In genomic region chr1:117616356-117616755, GRCh38 we compare ENCODE assay signal across 17 cellular contexts. TPM values are rescaled to one million over a fixed set of nuclear protein-coding genes. Genes with fewer than 3 reads are reported as not detected.
A peak's percentile ranks its signal among the peaks of the same experiment; 100 is the strongest.
DNase-seq lines count a peak whose midpoint lies in the region; ATAC-seq, FAIRE-seq and TF ChIP-seq lines count a peak whose summit lies in the region.
"Had no signal": no experiment of that assay in that cellular context is flagged by ENCODE, and none has a peak within 500 bp of the region (broad histone marks: within the 10 kb centered on the region; RNA-seq: fewer than 3 reads in every experiment).

No MANE protein-coding gene starts in this region.

- no peaks in the 10 kb centered on the region for H3K27me3 ChIP-seq in DND-41 (ENCODE audit: insufficient read depth, low read length, poor library complexity)
- no peaks in the 10 kb centered on the region for H3K27me3 ChIP-seq in PC-9 (ENCODE audit: insufficient read depth, low read depth)
- H3K27me3 ChIP-seq in HepG2 (ENCODE audit: control insufficient read depth in 1 of 2, insufficient read depth in 2 of 2, low read length in 2 of 2) = no peaks in the 10 kb centered on the region
- H3K27me3 ChIP-seq: BLaER1 treated with 17β-estradiol and CSF1 and Interleukin-3, amounts not matched to agents 10 nM and 100 nM; tibial artery had no signal

- H3K9ac ChIP-seq in DND-41 (ENCODE audit: low read depth, low read length) (peak overlapping the region; percentile 53), HepG2 (ENCODE audit: insufficient read depth, low read depth, low read length) (no peak overlapping the region)
- H3K9ac ChIP-seq: BLaER1 treated with 17β-estradiol and CSF1 and Interleukin-3, amounts not matched to agents 10 nM and 100 nM had no signal

- peaks cover 82 to 100% (median 94%) of the 10 kb centered on the region in 3 donors for H3K4me1 Mint-ChIP-seq in naive B cell

- H3K4me3 Mint-ChIP-seq in naive B cell = peak overlapping the region in 7 of 8 donors; percentile 18 to 80 (median 64)
- H3K4me3 Mint-ChIP-seq: HFFc6, WTC11 had no signal

- no peak for TF ChIP-seq EP300 in HepG2 (IDR thresholded peaks at IDR 0.05; ENCODE audit: low read depth in 2 of 2, low read length in 2 of 2)
- TF ChIP-seq EP300 in HepG2 (CRISPR knock-in tag; IDR thresholded peaks at IDR 0.05; ENCODE audit: borderline replicate concordance) = no peak

- intact Hi-C loops in OCI-LY7 (cut with micrococcal nuclease; ENCODE audit: unreplicated experiment) (no loop called here), PC-9 (cut with micrococcal nuclease; ENCODE audit: unreplicated experiment) (loop anchor here (10.0 kb wide), 1 partner anchor 268 kb away; no protein-coding TSS in a partner anchor), HepG2 (cut with micrococcal nuclease; ENCODE audit: unreplicated experiment) (no loop called here)

- FAIRE-seq in HepG2 (lab: Jason Lieb, UNC) = no peak

- ATAC-seq in DND-41 (ENCODE audit: insufficient read depth, low read depth) (no peak), naive B cell (ENCODE audit: low read depth in 2 of 2) (no peak), HepG2 (no peak)
- ATAC-seq: left cardiac atrium, WTC11 had no signal

- TF ChIP-seq RAD21 in HepG2 (CRISPR knock-in tag; IDR thresholded peaks at IDR 0.05) = no peak

- peaks cover 43% of the 10 kb centered on the region for H4K20me1 ChIP-seq in DND-41 (ENCODE audit: insufficient read depth, low read length)
- H4K20me1 ChIP-seq in OCI-LY7 (ENCODE audit: insufficient read depth, low read length) = peaks cover 4% of the 10 kb centered on the region; the same call in 1 of the 2 replicates
- no peaks in the 10 kb centered on the region for H4K20me1 ChIP-seq in PC-9 (ENCODE audit: insufficient read depth)
- no peaks in the 10 kb centered on the region for H4K20me1 ChIP-seq in HepG2 (ENCODE audit: insufficient read depth, low read length)
- H4K20me1 ChIP-seq: BLaER1 treated with 17β-estradiol and CSF1 and Interleukin-3, amounts not matched to agents 10 nM and 100 nM had no signal

- H3K27ac Mint-ChIP-seq in naive B cell = peak overlapping the region; percentile 61 to 100 (median 94)
- H3K27ac Mint-ChIP-seq: HFFc6, WTC11 had no signal

- no peaks in the 10 kb centered on the region for H3K27me3 Mint-ChIP-seq in naive B cell

- H2AFZ ChIP-seq in DND-41 (ENCODE audit: low read depth, low read length) (no peak overlapping the region), OCI-LY7 (ENCODE audit: low read length) (no peak overlapping the region), PC-9 (no peak overlapping the region), HepG2 (ENCODE audit: low read length) (no peak overlapping the region)

- BruUV-seq in OCI-LY7 (replicated peaks; lab: Mats Ljungman, UMichigan) (no TSS peak), PC-9 (replicated peaks; lab: Mats Ljungman, UMichigan) (no TSS peak), HepG2 (replicated peaks; lab: Mats Ljungman, UMichigan) (no TSS peak)

- DNase-seq in DND-41 (peak; percentile 32), LoVo (ENCODE audit: low spot score) (peak; percentile 4), OCI-LY7 (ENCODE audit: low spot score) (no peak), naive B cell (no peak), PC-9 (no peak), NK-92 (lab: John Stamatoyannopoulos, UW; ENCODE audit: unreplicated experiment) (no peak), HepG2 (ENCODE audit: low spot score) (no peak)
- DNase-seq: activated gamma-delta T cell; amygdala; HFFc6; left cardiac atrium; NCI-H524 treated with DMSO at 0.1 percent for 48 hours; SHP77; stimulated activated CD4-positive, alpha-beta T cell treated with anti-CD3 and anti-CD28 coated beads, Interleukin-4, amount 100 ng/mL, for 4 hours; tibial artery had no signal

- no peaks in the 10 kb centered on the region for H3K9me3 ChIP-seq in DND-41 (ENCODE audit: insufficient read depth, low read length, severe bottlenecking)
- no peaks in the 10 kb centered on the region for H3K9me3 ChIP-seq in OCI-LY7 (ENCODE audit: low read length)
- H3K9me3 ChIP-seq in PC-9 (ENCODE audit: insufficient read depth, low read depth) = no peaks in the 10 kb centered on the region
- no peaks in the 10 kb centered on the region for H3K9me3 ChIP-seq in HepG2 (ENCODE audit: low read length)
- H3K9me3 ChIP-seq: BLaER1 treated with 17β-estradiol and CSF1 and Interleukin-3, amounts not matched to agents 10 nM and 100 nM; tibial artery had no signal

- POLR2A ChIA-PET in OCI-LY7 (lab: Charles Lee) = interaction anchor here (0.6 to 15.8 kb wide), 9 partner anchors 8 to 1350 kb away, joined by 3 to 281 read pairs (median 4); partner anchors contain the start of gene TENT5C
- POLR2A ChIA-PET in PC-9 (lab: Charles Lee; ENCODE audit: unreplicated experiment) = interaction anchor here (0.6 kb wide), 1 partner anchor 81 kb away, joined by 6 read pairs; no protein-coding TSS in a partner anchor
- POLR2A ChIA-PET in HepG2 (lab: Yijun Ruan, JAX) = no interaction called here

- TF ChIP-seq CTCF in DND-41 (IDR thresholded peaks at IDR 0.05; ENCODE audit: borderline replicate concordance, extremely low read depth, low read length, poor library complexity, severe bottlenecking) = no peak
- no peak for TF ChIP-seq CTCF in OCI-LY7 (conservative IDR thresholded peaks at IDR 0.05; ENCODE audit: low read length)
- TF ChIP-seq CTCF in PC-9 (conservative IDR thresholded peaks at IDR 0.05) = no peak
- TF ChIP-seq CTCF in HepG2 (CRISPR knock-in tag; IDR thresholded peaks at IDR 0.05) = no peak

- H3K4me2 ChIP-seq in DND-41 (ENCODE audit: insufficient read depth, low read length) = peak overlapping the region; percentile 88
- peak overlapping the region; percentile 55 for H3K4me2 ChIP-seq in OCI-LY7 (ENCODE audit: low read length)
- no peak overlapping the region for H3K4me2 ChIP-seq in PC-9
- no peak overlapping the region for H3K4me2 ChIP-seq in HepG2 (ENCODE audit: low read depth, low read length)

- H3K36me3 ChIP-seq in DND-41 (ENCODE audit: insufficient read depth, low read length) (peaks cover 54% of the 10 kb centered on the region), OCI-LY7 (ENCODE audit: insufficient read depth, low read length) (peaks cover 46% of the 10 kb centered on the region), PC-9 (ENCODE audit: low read depth) (no peaks in the 10 kb centered on the region), HepG2 (replicated peaks in 1 of 2; ENCODE audit: control insufficient read depth in 1 of 2, insufficient read depth in 2 of 2, low read length in 2 of 2) (no peaks in the 10 kb centered on the region)
- H3K36me3 ChIP-seq: BLaER1 treated with 17β-estradiol and CSF1 and Interleukin-3, amounts not matched to agents 10 nM and 100 nM; tibial artery had no signal

- CTCF ChIA-PET in OCI-LY7 (lab: Charles Lee; ENCODE audit: unreplicated experiment) = interaction anchor here (0.6 to 1.5 kb wide), 5 partner anchors 11 to 54 kb away, joined by 3 to 4 read pairs (median 3); no protein-coding TSS in a partner anchor
- CTCF ChIA-PET in PC-9 (lab: Charles Lee) = interaction anchor here (0.5 kb wide), 1 partner anchor 11 kb away, joined by 3 read pairs; no protein-coding TSS in a partner anchor
- CTCF ChIA-PET in HepG2 (lab: Yijun Ruan, JAX; ENCODE audit: low intra/inter-chr PET ratio, low total read pairs) = no interaction called here

- H3K79me2 ChIP-seq in DND-41 (ENCODE audit: insufficient read depth, low read length) (peaks cover 98% of the 10 kb centered on the region), OCI-LY7 (ENCODE audit: insufficient read depth, low read depth, low read length) (peaks cover 94% of the 10 kb centered on the region), PC-9 (ENCODE audit: low read depth) (no peaks in the 10 kb centered on the region), HepG2 (ENCODE audit: insufficient read depth, low read length) (no peaks in the 10 kb centered on the region)

- H3K9me2 ChIP-seq in OCI-LY7 (ENCODE audit: insufficient read depth, low read length) = no peaks in the 10 kb centered on the region
- H3K9me2 ChIP-seq in PC-9 (ENCODE audit: insufficient read depth) = no peaks in the 10 kb centered on the region; the same call in 1 of the 2 replicates

- 27% methylated on average over 3 of the region's 3 CpGs for WGBS in HepG2 (ENCODE audit: low lambda C conversion rate)

- peaks cover 0 to 13% (median 5%) of the 10 kb centered on the region in 7 donors for H3K9me3 Mint-ChIP-seq in naive B cell
- H3K9me3 Mint-ChIP-seq: HFFc6, WTC11 had no signal

- H3F3A ChIP-seq in PC-9 (ENCODE audit: insufficient read depth, low read depth) = 0 out of 2 replicates have a peak, but pooled peaks cover 3% of the 10 kb centered on the region

- peaks cover 90% of the 10 kb centered on the region for H3K4me1 ChIP-seq in DND-41 (ENCODE audit: insufficient read depth, low read length)
- peaks cover 78% of the 10 kb centered on the region for H3K4me1 ChIP-seq in OCI-LY7 (ENCODE audit: insufficient read depth, low read length, poor library complexity, severe bottlenecking)
- peaks cover 18% of the 10 kb centered on the region for H3K4me1 ChIP-seq in PC-9 (replicated peaks; ENCODE audit: insufficient read depth)
- no peaks in the 10 kb centered on the region for H3K4me1 ChIP-seq in HepG2 (ENCODE audit: insufficient read depth, low read length)

- H3K27ac ChIP-seq in DND-41 (ENCODE audit: low read length) (peak overlapping the region; percentile 92), OCI-LY7 (ENCODE audit: low read depth, low read length, poor library complexity, severe bottlenecking) (peak overlapping the region; percentile 3), PC-9 (no peak overlapping the region), HepG2 (ENCODE audit: extremely low read length, insufficient read depth, low read length) (no peak overlapping the region)
- H3K27ac ChIP-seq: BLaER1 treated with 17β-estradiol and CSF1 and Interleukin-3, amounts not matched to agents 10 nM and 100 nM; tibial artery had no signal

- H3K36me3 Mint-ChIP-seq in naive B cell = peaks cover 25 to 29% of the 10 kb centered on the region in 2 donors
- H3K36me3 Mint-ChIP-seq: WTC11 had no signal

- H3K4me3 ChIP-seq in DND-41 (ENCODE audit: low read depth in 1 of 2, low read length in 2 of 2) (peak overlapping the region in 1 of 2 experiments; percentile 47; a peak in 2 of 4 replicates), OCI-LY7 (ENCODE audit: low read depth, low read length, poor library complexity, severe bottlenecking) (no peak overlapping the region), PC-9 (no peak overlapping the region), HepG2 (replicated peaks in 1 of 3; ENCODE audit: insufficient read depth in 1 of 3, low read depth in 2 of 3, low read length in 3 of 3) (no peak overlapping the region)
- H3K4me3 ChIP-seq: BLaER1 treated with 17β-estradiol and CSF1 and Interleukin-3, amounts not matched to agents 10 nM and 100 nM; tibial artery had no signal

- in situ Hi-C loops in HepG2 (cut with HindIII; ENCODE audit: extremely low pct_ligation_motif_present, low pct_unique_long_range_greater_than_20kb) = no loop called here

- no peak for TF ChIP-seq POLR2A in HepG2 (IDR thresholded peaks at IDR 0.05; ENCODE audit: insufficient read depth in 1 of 2, low read depth in 2 of 2, low read length in 2 of 2)

RNA-seq across cellular contexts. Expression of gene TENT5C, which starts 10.5 kb away (rescaled TPM):
- 11.6 and 13.3 TPM in 2 replicates for total RNA-seq in OCI-LY7 (2014; rRNA removed; shearing (Covaris generic))
- total RNA-seq in OCI-LY7 (2022) (26.5 and 31.1 TPM in 2 replicates), PC-9 (2021) (3.9 and 4.3 TPM in 2 replicates), HepG2 (2016; rRNA removed; fragmentation: Illumina TruSeq; extraction: Trizol) (0.02 and 0.04 TPM in 2 replicates)
- polyA plus RNA-seq in naive B cell (ENCODE audit: low read depth in 6 of 6) (10 to 100 TPM; 55.9 to 92.4 (median 65.2) TPM), HepG2 (2011; rRNA removed) (0.30 and 0.38 TPM in 2 replicates)
- not detected in 2 replicates for total RNA-seq in HepG2 (2016; cell fraction: cytosol; rRNA removed; fragmentation: Illumina TruSeq; extraction: Trizol; ENCODE audit: low read depth)
- 0.04 TPM in 1 of 2 replicates, not detected in the other for total RNA-seq in HepG2 (2016; cell fraction: insoluble cytoplasmic fraction; rRNA removed; fragmentation: Illumina TruSeq; extraction: Trizol)
- total RNA-seq in HepG2 (2016; cell fraction: membrane; rRNA removed; fragmentation: Illumina TruSeq; extraction: Trizol) = 0.03 TPM in 1 of 2 replicates, not detected in the other
- 0.06 TPM in 1 of 2 replicates, not detected in the other for total RNA-seq in HepG2 (2016; cell fraction: nucleus; rRNA removed; fragmentation: Illumina TruSeq; extraction: Trizol)
- polyA plus RNA-seq in HepG2 (2011; cell fraction: cytosol; rRNA removed) = 0.28 and 0.33 TPM in 2 replicates
- 0.26 and 0.35 TPM in 2 replicates for polyA plus RNA-seq in HepG2 (2011; cell fraction: nucleus; rRNA removed)
- 0.05 and 0.21 TPM in 2 replicates for polyA plus RNA-seq in HepG2 (2012)
- polyA plus RNA-seq in HepG2 (2016; cell fraction: cytosol; fragmentation: Illumina TruSeq; extraction: Trizol; ENCODE audit: low read depth) = not detected in 2 replicates
- polyA plus RNA-seq in HepG2 (2016; cell fraction: insoluble cytoplasmic fraction; fragmentation: Illumina TruSeq; extraction: Trizol; ENCODE audit: low read depth) = 0.03 and 0.04 TPM in 2 replicates
- not detected in 2 replicates for polyA plus RNA-seq in HepG2 (2016; cell fraction: membrane; fragmentation: Illumina TruSeq; extraction: Trizol; ENCODE audit: low read depth)
- polyA plus RNA-seq in HepG2 (2016; cell fraction: nucleus; fragmentation: Illumina TruSeq; extraction: Trizol; ENCODE audit: insufficient read depth, low read depth) = not detected in 2 replicates
- 1.3 and 2.5 TPM in 2 replicates for polyA minus RNA-seq in HepG2 (2011; rRNA and poly(A)+ RNA removed; ENCODE audit: low replicate concordance)
- polyA minus RNA-seq in HepG2 (2011; cell fraction: cytosol; rRNA and poly(A)+ RNA removed) = 0.88 and 0.99 TPM in 2 replicates
- polyA minus RNA-seq in HepG2 (2011; cell fraction: nucleus; rRNA and poly(A)+ RNA removed) = 1.3 and 1.4 TPM in 2 replicates

Comparison
In these comparisons a context has a peak if more than half of its experiments do, and no peak if none do; other contexts are left out.
1. DNase-seq: peak in DND-41 (single experiment) and LoVo (single experiment); none in OCI-LY7 (single experiment), naive B cell (single experiment), PC-9 (0 of 2), NK-92 (single experiment) and HepG2 (single experiment).
2. H3K27ac ChIP-seq: peak in DND-41 (single experiment) and OCI-LY7 (single experiment); none in PC-9 (single experiment) and HepG2 (single experiment).
3. H3K4me2 ChIP-seq: peak in DND-41 (single experiment) and OCI-LY7 (single experiment); none in PC-9 (single experiment) and HepG2 (single experiment).